Comparison of ENCODE assay signal across 1 cellular context in genomic region chr1:160361814-160362167, GRCh38.
TF ChIP-seq lines count a peak whose summit lies in the region.

No MANE protein-coding gene starts in this region.

TF ChIP-seq in GM23338, 12 proteins besides CTCF, POLR2A, EP300 and RAD21 (continued from another document):
- TF ChIP-seq ETS1 (IDR thresholded peaks at IDR 0.05) (no peak), ZNF331 (CRISPR knock-in tag; IDR thresholded peaks at IDR 0.05; ENCODE audit: low read depth) (no peak), ZNF462 (CRISPR knock-in tag; IDR thresholded peaks at IDR 0.05) (no peak), JUNB (IDR thresholded peaks at IDR 0.05; ENCODE audit: unreplicated experiment) (no peak)
